Comparison of ENCODE assay signal across 22 cellular contexts in genomic region chrX:123876177-123876576, GRCh38.
"Had no signal": no experiment of that assay in that cellular context is flagged by ENCODE, and none has a peak within 500 bp of the region (broad histone marks: within the 10 kb centered on the region; RNA-seq: fewer than 3 reads in every experiment).

No MANE protein-coding gene starts in this region.

- DNase-seq: dorsolateral prefrontal cortex; effector CD4-positive, alpha-beta T cell; gastrocnemius medialis; head of caudate nucleus; left lung; mesenchymal stem cell; naive thymus-derived CD4-positive, alpha-beta T cell; stimulated activated CD4-positive, alpha-beta T cell treated with anti-CD3 and anti-CD28 coated beads, Interleukin-12 subunit alpha, Interleukin-12 subunit beta, amount 100 ng/mL, for 4 hours; stimulated activated CD4-positive, alpha-beta T cell treated with anti-CD3 and anti-CD28 coated beads, Interleukin-1b, Interleukin-23, amount 100 ng/mL, for 48 hours; stimulated activated CD4-positive, alpha-beta T cell treated with anti-CD3 and anti-CD28 coated beads, Interleukin-4, amount 100 ng/mL, for 1 hour; stimulated activated CD8-positive, alpha-beta memory T cell treated with anti-CD3 and anti-CD28 coated beads, Interleukin-4, amount 100 ng/mL, for 48 hours; stimulated activated naive CD4-positive, alpha-beta T cell; stimulated activated naive CD8-positive, alpha-beta T cell treated with anti-CD3 and anti-CD28 coated beads, Interleukin-15, amount 100 ng/mL, for 72 hours; transverse colon; upper lobe of right lung; uterus had no signal

- H3K4me2 ChIP-seq: neural progenitor cell, smooth muscle cell had no signal

- H3K9me3 ChIP-seq: gastrocnemius medialis, left lung, prostate gland, right atrium auricular region, suprapubic skin, transverse colon, upper lobe of right lung, uterus had no signal

- H3K36me3 ChIP-seq: gastrocnemius medialis, left lung, neural progenitor cell, prostate gland, right atrium auricular region, suprapubic skin, transverse colon, upper lobe of right lung, uterus had no signal

- H3K4me1 ChIP-seq: neural progenitor cell, prostate gland, uterus had no signal

- H3K4me3 ChIP-seq: dorsolateral prefrontal cortex, gastrocnemius medialis, left lung, neural progenitor cell, prostate gland, right atrium auricular region, smooth muscle cell, suprapubic skin, transverse colon, upper lobe of right lung, uterus had no signal

- H3K27me3 ChIP-seq: gastrocnemius medialis, left lung, neural progenitor cell, right atrium auricular region, suprapubic skin, transverse colon, upper lobe of right lung, uterus had no signal

- H3K27ac ChIP-seq: dorsolateral prefrontal cortex, left lung, neural progenitor cell, prostate gland, right atrium auricular region, suprapubic skin, upper lobe of right lung, uterus had no signal

- H3K9ac ChIP-seq: neural progenitor cell had no signal

- ATAC-seq: gastrocnemius medialis; left lung; naive thymus-derived CD4-positive, alpha-beta T cell; sciatic nerve; stimulated activated naive CD8-positive, alpha-beta T cell treated with anti-CD3 and anti-CD28 coated beads, Interleukin-15, amount 100 ng/mL, for 72 hours; upper lobe of right lung had no signal
